1 cellular context compared by ENCODE assay signal in the genomic region with DNA sequence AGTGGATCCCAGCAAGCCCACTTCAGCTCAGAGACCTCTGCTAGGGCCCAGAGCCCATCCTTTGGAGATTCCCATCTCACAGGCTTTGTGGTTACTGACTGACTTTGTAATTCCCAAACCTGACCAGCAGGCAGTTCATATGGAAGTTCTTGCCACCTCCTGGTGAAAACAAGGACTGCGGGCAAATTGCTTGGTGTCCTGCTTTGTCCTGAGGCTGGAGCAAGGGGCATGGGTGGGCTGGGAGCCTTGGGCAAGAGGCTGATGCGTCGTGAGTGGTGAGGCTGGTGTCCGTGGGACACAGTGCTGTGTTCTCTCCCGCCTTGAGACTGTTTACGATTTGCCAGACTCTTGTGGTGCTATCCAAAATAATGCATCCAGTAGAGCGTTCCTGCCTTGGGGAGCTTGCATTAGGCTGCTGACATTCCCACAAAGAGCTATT.
TF ChIP-seq lines count a peak whose summit lies in the region.

No MANE protein-coding gene starts in this region.

TF ChIP-seq in GM12878, 131 proteins besides CTCF, POLR2A, EP300 and RAD21 (continued from another document):
- TF ChIP-seq IKZF2 (IDR thresholded peaks at IDR 0.05) (peak in 1 of 2 experiments; percentile 41; a peak in 1 of 4 replicates), TCF7 (IDR thresholded peaks at IDR 0.05; ENCODE audit: borderline replicate concordance) (no peak), POLR2AphosphoS5 (IDR thresholded peaks at IDR 0.05; ENCODE audit: low read length) (no peak), RBBP5 (conservative IDR thresholded peaks at IDR 0.05) (no peak)
- TF ChIP-seq, protein P1, sequence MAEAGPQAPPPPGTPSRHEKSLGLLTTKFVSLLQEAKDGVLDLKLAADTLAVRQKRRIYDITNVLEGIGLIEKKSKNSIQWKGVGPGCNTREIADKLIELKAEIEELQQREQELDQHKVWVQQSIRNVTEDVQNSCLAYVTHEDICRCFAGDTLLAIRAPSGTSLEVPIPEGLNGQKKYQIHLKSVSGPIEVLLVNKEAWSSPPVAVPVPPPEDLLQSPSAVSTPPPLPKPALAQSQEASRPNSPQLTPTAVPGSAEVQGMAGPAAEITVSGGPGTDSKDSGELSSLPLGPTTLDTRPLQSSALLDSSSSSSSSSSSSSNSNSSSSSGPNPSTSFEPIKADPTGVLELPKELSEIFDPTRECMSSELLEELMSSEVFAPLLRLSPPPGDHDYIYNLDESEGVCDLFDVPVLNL (IDR thresholded peaks at IDR 0.05; ENCODE audit: low read depth, low read length): no peak
TF ChIP-seq in GM12878: peak in this region for 3.
